ENCODE assay signal across 9 cellular contexts in genomic region chr16:56311208-56312027, GRCh38.
DNase-seq lines count a peak whose midpoint lies in the region; ATAC-seq and TF ChIP-seq lines count a peak whose summit lies in the region.
"Had no signal": no experiment of that assay in that cellular context is flagged by ENCODE, and none has a peak within 500 bp of the region (broad histone marks: within the 10 kb centered on the region; RNA-seq: fewer than 3 reads in every experiment).

No MANE protein-coding gene starts in this region.

- no peaks in the 10 kb centered on the region for H4K20me1 ChIP-seq in osteoblast (ENCODE audit: insufficient read depth, low read length)

- no peaks in the 10 kb centered on the region for H3K36me3 ChIP-seq in WERI-Rb-1
- H3K36me3 ChIP-seq in osteoblast (ENCODE audit: insufficient read depth, low read length): no peaks in the 10 kb centered on the region
- H3K36me3 ChIP-seq: heart left ventricle had no signal

- H3K79me2 ChIP-seq in osteoblast (ENCODE audit: insufficient read depth, low read length): no peaks in the 10 kb centered on the region

- H3K4me1 ChIP-seq in osteoblast (ENCODE audit: insufficient read depth, low read length): no peaks in the 10 kb centered on the region
- H3K4me1 ChIP-seq: heart left ventricle had no signal

- H3K4me2 ChIP-seq in osteoblast (ENCODE audit: insufficient read depth, low read length): no peak overlapping the region

- TF ChIP-seq CTCF in GM12865 (IDR thresholded peaks at IDR 0.05; ENCODE audit: insufficient read depth, low read depth, low read length, missing control alignments) (peak; percentile 19), WERI-Rb-1 (IDR thresholded peaks at IDR 0.05; ENCODE audit: low read depth, low read length) (peak; percentile 68), osteoblast (IDR thresholded peaks at IDR 0.05; ENCODE audit: extremely low read depth, low read depth, low read length) (peak; percentile 11)

- no peaks in the 10 kb centered on the region for H3K27me3 ChIP-seq in WERI-Rb-1 (ENCODE audit: insufficient read depth, low read depth, severe bottlenecking)
- H3K27me3 ChIP-seq in osteoblast (ENCODE audit: insufficient read depth, low read length): no peaks in the 10 kb centered on the region
- H3K27me3 ChIP-seq: heart left ventricle had no signal

- no peak overlapping the region for H2AFZ ChIP-seq in osteoblast (ENCODE audit: low read length)

- H3K4me3 ChIP-seq in GM12865 (ENCODE audit: low read depth, low read length) (no peak overlapping the region), WERI-Rb-1 (ENCODE audit: low read depth, low read length) (no peak overlapping the region), osteoblast (ENCODE audit: insufficient read depth, low read length) (no peak overlapping the region)
- H3K4me3 ChIP-seq: heart left ventricle had no signal

- H3K9me3 ChIP-seq in WERI-Rb-1 (ENCODE audit: severe bottlenecking): no peaks in the 10 kb centered on the region
- no peaks in the 10 kb centered on the region for H3K9me3 ChIP-seq in osteoblast (ENCODE audit: low read depth, low read length)
- H3K9me3 ChIP-seq: heart left ventricle had no signal

- H3K27ac ChIP-seq in WERI-Rb-1 (no peak overlapping the region), osteoblast (ENCODE audit: low read depth, low read length) (no peak overlapping the region)
- H3K27ac ChIP-seq: heart left ventricle had no signal

- DNase-seq in GM12865 (ENCODE audit: low read depth) (no peak), NCI-H1105 treated with DMSO at 0.1 percent for 48 hours (lab: John Stamatoyannopoulos, UW) (peak; percentile 99), WERI-Rb-1 (no peak), osteoblast (ENCODE audit: insufficient read length, low spot score, missing footprints) (peak; percentile 64), hepatic stellate cell (ENCODE audit: low spot score) (no peak), GM19238 (ENCODE audit: insufficient read length, low spot score) (no peak)
- DNase-seq: heart left ventricle, nephron progenitor cell had no signal

- ATAC-seq in HG02970 (IDR thresholded peaks at IDR 0.05; ENCODE audit: low FRiP score, unreplicated experiment): no peak

Comparison
In these comparisons a context has a peak if more than half of its experiments do, and no peak if none do; other contexts are left out.
1. DNase-seq: peak in NCI-H1105 treated with DMSO at 0.1 percent for 48 hours (single experiment) and osteoblast (single experiment); none in GM12865 (single experiment), WERI-Rb-1 (single experiment), hepatic stellate cell (single experiment) and GM19238 (single experiment).
2. CTCF ChIP-seq: peak in every context shown above with its lines; median percentile 68 in WERI-Rb-1; 19 in GM12865; 11 in osteoblast.